Comparison of ENCODE assay signal across 8 cellular contexts in the genomic region with DNA sequence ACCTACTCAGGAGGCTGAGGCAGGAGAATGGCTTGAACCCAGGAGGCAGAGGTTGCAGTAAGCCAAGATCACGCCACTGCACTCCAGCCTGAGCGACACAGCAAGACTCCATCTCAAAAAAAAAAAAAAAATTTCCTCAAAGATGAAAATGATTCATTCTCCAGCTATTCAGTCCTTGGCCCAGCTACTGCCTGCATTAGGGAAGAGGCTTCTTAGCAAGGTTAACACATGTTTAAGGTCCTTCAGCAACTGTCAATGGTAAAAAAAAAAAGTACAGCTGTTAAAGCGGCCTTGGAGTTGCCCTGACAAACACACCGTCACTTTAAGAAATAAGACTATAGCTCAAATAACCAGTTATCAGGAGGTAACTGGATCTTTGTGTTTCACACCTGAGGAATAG. TPM values are rescaled to one million over a fixed set of nuclear protein-coding genes. Genes with fewer than 3 reads are reported as not detected.
DNase-seq lines count a peak whose midpoint lies in the region; ATAC-seq and TF ChIP-seq lines count a peak whose summit lies in the region.
"Not testable (repeated sequence)": the region's sequence is repeated elsewhere in the genome, so short reads cannot be mapped to it uniquely, and the experiment has no call there.

No MANE protein-coding gene starts in this region.

- 73 to 86% methylated on average over 4 of the region's 4 CpGs for WGBS in heart right ventricle, 2 donors

- H3K4me3 Mint-ChIP-seq in HFFc6: not testable (repeated sequence)

- ATAC-seq in heart right ventricle (peak in 6 of 8 donors; percentile 29 to 67 (median 44)), omental fat pad (ENCODE audit: low FRiP score) (peak; percentile 71)

- in situ Hi-C loops in astrocyte of the spinal cord (cut with HindIII; ENCODE audit: low sequenced_read_pairs): not testable (repeated sequence)

- H3K79me2 ChIP-seq in PC-9 (ENCODE audit: low read depth): not testable (repeated sequence)

- H3K27me3 ChIP-seq in BJ (ENCODE audit: control insufficient read depth, insufficient read depth, low read length); PC-9 (ENCODE audit: insufficient read depth, low read depth); heart right ventricle; uterus: not testable (repeated sequence)

- H3K27ac Mint-ChIP-seq in HFFc6: peak overlapping the region; percentile 49

- not testable (repeated sequence) for H4K20me1 ChIP-seq in PC-9 (ENCODE audit: insufficient read depth)

- H3K4me1 Mint-ChIP-seq in HFFc6 (ENCODE audit: low read depth): peaks cover 33% of the 10 kb centered on the region

- intact Hi-C loops in PC-9 (cut with micrococcal nuclease; ENCODE audit: unreplicated experiment); heart right ventricle (cut with DNase I); uterus (cut with DNase I; ENCODE audit: low total_unique reads): not testable (repeated sequence)

- POLR2A ChIA-PET in BJ (lab: Charles Lee): interaction anchor here (0.6 kb wide), 1 partner anchor 9 kb away, joined by 15 read pairs; no protein-coding TSS in a partner anchor
- POLR2A ChIA-PET in PC-9 (lab: Charles Lee; ENCODE audit: unreplicated experiment): interaction anchor here (0.6 to 0.7 kb wide), 5 partner anchors 26 to 708 kb away, joined by 3 to 18 read pairs (median 8); no protein-coding TSS in a partner anchor

- DNase-seq in BJ (ENCODE audit: low read depth) (peak; percentile 61), HFFc6 (peak; percentile 68), PC-9 (peak; percentile 15 to 49), astrocyte of the spinal cord (ENCODE audit: low read depth, low spot score) (peak; percentile 87), fibroblast of gingiva (ENCODE audit: low read depth) (peak; percentile 77), uterus (peak; percentile 20 to 46)
- DNase-seq in heart right ventricle; omental fat pad (ENCODE audit: low spot score): not testable (repeated sequence)

- H3K4me1 ChIP-seq in PC-9 (replicated peaks; ENCODE audit: insufficient read depth); uterus: not testable (repeated sequence)
- peaks cover 0 to 12% (median 0%) of the 10 kb centered on the region in 9 donors for H3K4me1 ChIP-seq in heart right ventricle

- not testable (repeated sequence) for H3K4me3 ChIP-seq in BJ (ENCODE audit: low read depth, low read length); PC-9; astrocyte of the spinal cord (ENCODE audit: low read depth, low read length); heart right ventricle; uterus

- CTCF ChIA-PET in BJ (lab: Yijun Ruan, JAX): interaction anchor here (0.6 to 1.3 kb wide), 2 partner anchors 137 to 168 kb away, joined by 3 read pairs; no protein-coding TSS in a partner anchor
- CTCF ChIA-PET in PC-9 (lab: Charles Lee): interaction anchor here (1.0 kb wide), 1 partner anchor 168 kb away, joined by 3 read pairs; no protein-coding TSS in a partner anchor

- H3K9me3 Mint-ChIP-seq in HFFc6: not testable (repeated sequence)

- not testable (repeated sequence) for H3K9me2 ChIP-seq in PC-9 (ENCODE audit: insufficient read depth)

- not testable (repeated sequence) for H3K36me3 ChIP-seq in BJ (ENCODE audit: control insufficient read depth, insufficient read depth, low read length); uterus
- H3K36me3 ChIP-seq in PC-9 (ENCODE audit: low read depth) (0 out of 2 replicates have a peak, but pooled peaks cover 12% of the 10 kb centered on the region), heart right ventricle (peaks cover 0 to 99% (median 25%) of the 10 kb centered on the region in 9 donors)

- TF ChIP-seq POLR2A in uterus (IDR thresholded peaks at IDR 0.05): not testable (repeated sequence)

- H3F3A ChIP-seq in PC-9 (ENCODE audit: insufficient read depth, low read depth): not testable (repeated sequence)

- H3K9me3 ChIP-seq in PC-9 (ENCODE audit: insufficient read depth, low read depth); heart right ventricle; uterus: not testable (repeated sequence)

- peaks cover 13% of the 10 kb centered on the region; the same call in 1 of the 2 replicates for H3K36me3 Mint-ChIP-seq in HFFc6 (ENCODE audit: low read depth)

- H3K4me2 ChIP-seq in PC-9: not testable (repeated sequence)

- H3K27me3 Mint-ChIP-seq in HFFc6 (ENCODE audit: insufficient read depth): not testable (repeated sequence)

- not testable (repeated sequence) for TF ChIP-seq CTCF in BJ (IDR thresholded peaks at IDR 0.05; ENCODE audit: insufficient read depth, low read depth, low read length); HFFc6 (IDR thresholded peaks at IDR 0.05); PC-9 (conservative IDR thresholded peaks at IDR 0.05); astrocyte of the spinal cord (IDR thresholded peaks at IDR 0.05; ENCODE audit: low read depth, low read length); heart right ventricle (IDR thresholded peaks at IDR 0.05); omental fat pad (IDR thresholded peaks at IDR 0.05); uterus (IDR thresholded peaks at IDR 0.05)

- not testable (repeated sequence) for H3K27ac ChIP-seq in PC-9
- H3K27ac ChIP-seq in heart right ventricle: peak overlapping the region in 1 of 10 donors; percentile 35
- H3K27ac ChIP-seq in uterus: peak overlapping the region in 1 of 2 donors; percentile 28

- not testable (repeated sequence) for H2AFZ ChIP-seq in PC-9

- BruUV-seq in PC-9 (replicated peaks; lab: Mats Ljungman, UMichigan): not testable (repeated sequence)

RNA-seq across cellular contexts. Expression of a gene that starts 57.3 kb away (rescaled TPM):
- 33.0 and 46.9 TPM in 2 replicates for polyA plus RNA-seq in BJ (2011; rRNA removed)
- polyA minus RNA-seq in BJ (2011; rRNA and poly(A)+ RNA removed): 6.0 and 7.0 TPM in 2 replicates
- 10 to 100 TPM; 33.3 to 48.5 (median 39.5) TPM for total RNA-seq in HFFc6 (2021; fragmentation: NEBNext Ultra II Directional; extraction: Animal tissue kit (Norgen Biotek cat#: 25700))
- 39.8 and 59.3 TPM in 2 replicates for total RNA-seq in PC-9 (2021)
- 100 to 1,000 TPM in 4 of 10 donors, 10 to 100 TPM in 6; 52.4 to 146 (median 84.7) TPM for total RNA-seq in heart right ventricle
- polyA plus RNA-seq in heart right ventricle: 100 to 1,000 TPM; 135 to 324 TPM
- total RNA-seq in omental fat pad: 10 to 100 TPM; 10.4 to 47.6 (median 37.7) TPM
- total RNA-seq in uterus: 10 to 100 TPM; 10.9 to 31.5 (median 28.1) TPM

RNA-seq across cellular contexts. Expression of a gene that starts 57.7 kb away (rescaled TPM):
- polyA plus RNA-seq in BJ (2011; rRNA removed) (6.0 and 12.0 TPM in 2 replicates), heart right ventricle (10 to 100 TPM in 1 of 2 donors, 1 to 10 TPM in 1; 4.6 to 28.2 TPM)
- 9.6 and 16.4 TPM in 2 replicates for polyA minus RNA-seq in BJ (2011; rRNA and poly(A)+ RNA removed)
- 10 to 100 TPM; 44.7 to 59.2 (median 55.3) TPM for total RNA-seq in HFFc6 (2021; fragmentation: NEBNext Ultra II Directional; extraction: Animal tissue kit (Norgen Biotek cat#: 25700))
- total RNA-seq in PC-9 (2021) (110 and 124 TPM in 2 replicates), heart right ventricle (10 to 100 TPM; 31.1 to 55.9 (median 43.8) TPM), omental fat pad (10 to 100 TPM; 42.2 to 60.7 (median 46.6) TPM), uterus (100 to 1,000 TPM in 1 of 4 donors, 10 to 100 TPM in 3; 26.5 to 121 (median 82.3) TPM)
